ENCODE assay signal across 9 cellular contexts in genomic region chrX:7083468-7084396, GRCh38.
A peak's percentile ranks its signal among the peaks of the same experiment; 100 is the strongest.
DNase-seq lines count a peak whose midpoint lies in the region; ATAC-seq and TF ChIP-seq lines count a peak whose summit lies in the region.
"Had no signal": no experiment of that assay in that cellular context is flagged by ENCODE, and none has a peak within 500 bp of the region (broad histone marks: within the 10 kb centered on the region; RNA-seq: fewer than 3 reads in every experiment).

No MANE protein-coding gene starts in this region.

- peak overlapping the region; percentile 90 for H3K27ac Mint-ChIP-seq in stimulated activated naive B cell treated with anti-CD40 and anti-IgM and Interleukin-4, amounts not matched to agents 10 μg/mL and 1 μg/mL and 100 μg/mL, for 72 hours

- H3K4me3 Mint-ChIP-seq in stimulated activated naive B cell treated with anti-CD40 and anti-IgM and Interleukin-4, amounts not matched to agents 10 μg/mL and 1 μg/mL and 100 μg/mL, for 72 hours, result peak overlapping the region; percentile 52 to 59

- no peak for TF ChIP-seq POLR2A in Peyer's patch (IDR thresholded peaks at IDR 0.05)

- no peak for TF ChIP-seq CTCF in Peyer's patch (IDR thresholded peaks at IDR 0.05)

- peak overlapping the region in 1 of 4 donors; percentile 59 for H3K27ac ChIP-seq in Peyer's patch
- H3K27ac ChIP-seq: C4-2B had no signal

- no peak overlapping the region for H3K4me3 ChIP-seq in Peyer's patch

- ATAC-seq in HG03025 (IDR thresholded peaks at IDR 0.05; ENCODE audit: low FRiP score, unreplicated experiment), result peak; percentile 85
- peak; percentile 97 to 99 for ATAC-seq in stimulated activated naive B cell treated with anti-CD40 and anti-IgM and Interleukin-4, amounts not matched to agents 10 μg/mL and 1 μg/mL and 100 μg/mL, for 72 hours (replicated peaks)

- peak; percentile 56 for DNase-seq in NK-92 treated with Interleukin-12 subunit alpha and Interleukin-12 subunit beta, amount 100 ng/mL, for 24 hours (lab: John Stamatoyannopoulos, UW)
- no peak for DNase-seq in NK-92 (lab: John Stamatoyannopoulos, UW; ENCODE audit: unreplicated experiment)
- DNase-seq in Peyer's patch, result peak in 2 of 3 donors; percentile 78 to 82
- peak; percentile 27 for DNase-seq in activated effector memory CD4-positive, alpha-beta T cell treated with Interleukin-2 at 50 U/mL for 16 hours
- DNase-seq in kidney glomerular epithelial cell (lab: John Stamatoyannopoulos, UW), result peak; percentile 49
- peak; percentile 83 for DNase-seq in stimulated activated naive B cell treated with anti-CD40 and anti-IgM and Interleukin-4, amounts not matched to agents 10 μg/mL and 1 μg/mL and 100 μg/mL, for 72 hours
- DNase-seq in NCI-H187 (lab: John Stamatoyannopoulos, UW), result no peak

- H3K4me1 Mint-ChIP-seq in stimulated activated naive B cell treated with anti-CD40 and anti-IgM and Interleukin-4, amounts not matched to agents 10 μg/mL and 1 μg/mL and 100 μg/mL, for 72 hours, result peaks cover 50 to 58% of the 10 kb centered on the region in 2 donors

- no peaks in the 10 kb centered on the region for H3K9me3 ChIP-seq in Peyer's patch

- H3K36me3 Mint-ChIP-seq in stimulated activated naive B cell treated with anti-CD40 and anti-IgM and Interleukin-4, amounts not matched to agents 10 μg/mL and 1 μg/mL and 100 μg/mL, for 72 hours, result peaks cover 7 to 20% of the 10 kb centered on the region in 2 donors

- peaks cover 0 to 13% (median 0%) of the 10 kb centered on the region in 4 donors for H3K4me1 ChIP-seq in Peyer's patch

- no peaks in the 10 kb centered on the region for H3K9me3 Mint-ChIP-seq in stimulated activated naive B cell treated with anti-CD40 and anti-IgM and Interleukin-4, amounts not matched to agents 10 μg/mL and 1 μg/mL and 100 μg/mL, for 72 hours

- H3K27me3 ChIP-seq in Peyer's patch, result no peaks in the 10 kb centered on the region

- no peaks in the 10 kb centered on the region for H3K27me3 Mint-ChIP-seq in stimulated activated naive B cell treated with anti-CD40 and anti-IgM and Interleukin-4, amounts not matched to agents 10 μg/mL and 1 μg/mL and 100 μg/mL, for 72 hours

- H3K36me3 ChIP-seq in Peyer's patch, result no peaks in the 10 kb centered on the region

Comparison
In these comparisons a context has a peak if more than half of its experiments do, and no peak if none do; other contexts are left out.
1. DNase-seq: peak in NK-92 treated with Interleukin-12 subunit alpha and Interleukin-12 subunit beta, amount 100 ng/mL, for 24 hours (single experiment), Peyer's patch (2 of 3), activated effector memory CD4-positive, alpha-beta T cell treated with Interleukin-2 at 50 U/mL for 16 hours (single experiment), kidney glomerular epithelial cell (single experiment) and stimulated activated naive B cell treated with anti-CD40 and anti-IgM and Interleukin-4, amounts not matched to agents 10 μg/mL and 1 μg/mL and 100 μg/mL, for 72 hours (single experiment); none in NK-92 (single experiment) and NCI-H187 (0 of 2).